18 cellular contexts compared by ENCODE assay signal in the genomic region with DNA sequence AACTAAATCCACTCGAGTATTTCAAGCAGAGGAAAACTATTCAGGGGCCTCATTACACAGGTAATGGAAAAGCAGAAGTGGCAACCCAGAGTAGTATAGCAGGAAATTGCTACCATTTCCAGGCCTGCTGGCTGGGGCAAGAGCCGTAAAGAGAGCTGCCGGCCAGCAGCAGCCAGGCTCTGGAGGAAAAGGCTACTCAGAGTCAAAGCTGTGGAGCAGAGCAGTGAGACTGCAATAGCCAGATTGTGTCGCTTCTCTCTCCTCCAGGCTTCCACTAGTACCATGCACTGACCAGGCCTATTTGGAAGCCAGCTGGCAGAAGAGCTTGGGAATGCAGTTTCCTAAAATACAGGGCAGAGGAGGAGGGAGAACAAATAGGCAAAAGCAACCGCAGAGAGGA.
DNase-seq lines count a peak whose midpoint lies in the region; ATAC-seq and TF ChIP-seq lines count a peak whose summit lies in the region.
"Had no signal": no experiment of that assay in that cellular context is flagged by ENCODE, and none has a peak within 500 bp of the region (broad histone marks: within the 10 kb centered on the region; RNA-seq: fewer than 3 reads in every experiment).

No MANE protein-coding gene starts in this region.

- H3K4me3 ChIP-seq in heart right ventricle, result no peak overlapping the region
- no peak overlapping the region for H3K4me3 ChIP-seq in upper lobe of left lung
- H3K4me3 ChIP-seq in right lobe of liver, result no peak overlapping the region
- H3K4me3 ChIP-seq: neural progenitor cell had no signal

- no peaks in the 10 kb centered on the region for H3K27me3 Mint-ChIP-seq in chondrocyte (ENCODE audit: low read depth)
- H3K27me3 Mint-ChIP-seq: activated CD8-positive, alpha-beta memory T cell treated with anti-CD3 and anti-CD28 coated beads, Interleukin-2, amount 10 ng/mL, durations not matched to agents 7 days and 5 days had no signal

- H3K36me3 Mint-ChIP-seq in chondrocyte (ENCODE audit: low read depth), result no peaks in the 10 kb centered on the region
- H3K36me3 Mint-ChIP-seq: activated CD8-positive, alpha-beta memory T cell treated with anti-CD3 and anti-CD28 coated beads, Interleukin-2, amount 10 ng/mL, durations not matched to agents 7 days and 5 days; neural progenitor cell had no signal

- H3K27ac Mint-ChIP-seq in chondrocyte (ENCODE audit: unreplicated experiment), result no peak overlapping the region
- H3K27ac Mint-ChIP-seq: activated CD8-positive, alpha-beta memory T cell treated with anti-CD3 and anti-CD28 coated beads, Interleukin-2, amount 10 ng/mL, durations not matched to agents 7 days and 5 days; neural progenitor cell had no signal

- DNase-seq in NCI-H1092 treated with DMSO at 0.1 percent for 48 hours (lab: John Stamatoyannopoulos, UW) (peak; percentile 4), NCI-H1092 (lab: John Stamatoyannopoulos, UW) (no peak), SKM-1 treated with dmso at 0.1 percent for 144 hours (lab: John Stamatoyannopoulos, UW; ENCODE audit: unreplicated experiment) (peak; percentile 87), heart right ventricle (peak; percentile 17 to 48), upper lobe of left lung (no peak), right lobe of liver (no peak), chondrocyte (ENCODE audit: low spot score) (no peak)
- DNase-seq: 8988T; activated CD8-positive, alpha-beta memory T cell treated with anti-CD3 and anti-CD28 coated beads, Interleukin-2, amount 10 ng/mL, durations not matched to agents 7 days and 5 days; activated gamma-delta T cell; NCI-H1417 treated with DMSO at 0.1 percent for 48 hours; NCI-H510A; retina; stimulated activated CD4-positive, alpha-beta T cell treated with anti-CD3 and anti-CD28 coated beads, Interleukin-2, amount 100 ng/mL, for 24 hours had no signal

- H3K9me3 ChIP-seq in heart right ventricle (no peaks in the 10 kb centered on the region), upper lobe of left lung (no peaks in the 10 kb centered on the region), right lobe of liver (no peaks in the 10 kb centered on the region)

- TF ChIP-seq EP300 in upper lobe of left lung (IDR thresholded peaks at IDR 0.05), result no peak

- 50 to 53% methylated on average over 5 of the region's 5 CpGs for WGBS in heart right ventricle, 2 donors
- WGBS in upper lobe of left lung, 2 donors, result 63 to 67% methylated on average over 5 of the region's 5 CpGs
- 74% methylated on average over 5 of the region's 5 CpGs for WGBS in right lobe of liver (ENCODE audit: insufficient coverage, low coverage, low lambda C conversion rate, missing lambda C conversion rate)

- no peaks in the 10 kb centered on the region for H3K9me3 Mint-ChIP-seq in chondrocyte (ENCODE audit: low read depth)

- peak overlapping the region in 4 of 10 donors; percentile 34 to 49 (median 42) for H3K27ac ChIP-seq in heart right ventricle
- no peak overlapping the region for H3K27ac ChIP-seq in upper lobe of left lung
- H3K27ac ChIP-seq in right lobe of liver, result no peak overlapping the region
- H3K27ac ChIP-seq: neural progenitor cell had no signal

- peaks cover 9% of the 10 kb centered on the region for H3K4me1 Mint-ChIP-seq in chondrocyte (ENCODE audit: low read depth)
- H3K4me1 Mint-ChIP-seq: activated CD8-positive, alpha-beta memory T cell treated with anti-CD3 and anti-CD28 coated beads, Interleukin-2, amount 10 ng/mL, durations not matched to agents 7 days and 5 days had no signal

- peak; percentile 46 to 96 (median 90) for ATAC-seq in heart right ventricle
- ATAC-seq in upper lobe of left lung (ENCODE audit: low FRiP score in 2 of 2), result peak; percentile 40 to 52
- no peak for ATAC-seq in right lobe of liver
- ATAC-seq in HG03342 (IDR thresholded peaks at IDR 0.05; ENCODE audit: unreplicated experiment), result no peak
- ATAC-seq: HCT116, SK-N-SH treated with all-trans-retinoic acid at 6 μM for 48 hours had no signal

- no peak for TF ChIP-seq CTCF in heart right ventricle (IDR thresholded peaks at IDR 0.05)
- no peak for TF ChIP-seq CTCF in upper lobe of left lung (IDR thresholded peaks at IDR 0.05)
- TF ChIP-seq CTCF in right lobe of liver (IDR thresholded peaks at IDR 0.05), result no peak
- TF ChIP-seq CTCF in chondrocyte (IDR thresholded peaks at IDR 0.05), result no peak

- H3K4me3 Mint-ChIP-seq in chondrocyte (ENCODE audit: unreplicated experiment), result no peak overlapping the region
- H3K4me3 Mint-ChIP-seq: activated CD8-positive, alpha-beta memory T cell treated with anti-CD3 and anti-CD28 coated beads, Interleukin-2, amount 10 ng/mL, durations not matched to agents 7 days and 5 days; neural progenitor cell had no signal

- H3K27me3 ChIP-seq in heart right ventricle (no peaks in the 10 kb centered on the region), upper lobe of left lung (no peaks in the 10 kb centered on the region), right lobe of liver (no peaks in the 10 kb centered on the region)
- H3K27me3 ChIP-seq: neural progenitor cell had no signal

- no peaks in the 10 kb centered on the region for H3K36me3 ChIP-seq in heart right ventricle
- no peaks in the 10 kb centered on the region for H3K36me3 ChIP-seq in upper lobe of left lung
- H3K36me3 ChIP-seq in right lobe of liver, result no peaks in the 10 kb centered on the region
- H3K36me3 ChIP-seq: neural progenitor cell had no signal

- H3K4me1 ChIP-seq in heart right ventricle (peaks cover 0 to 26% (median 12%) of the 10 kb centered on the region in 9 donors), upper lobe of left lung (peaks cover 0 to 7% (median 2%) of the 10 kb centered on the region in 4 donors), right lobe of liver (no peaks in the 10 kb centered on the region)

- intact Hi-C loops in heart right ventricle (cut with DNase I) (no loop called here), right lobe of liver (cut with DNase I) (no loop called here)

- TF ChIP-seq POLR2A in upper lobe of left lung (IDR thresholded peaks at IDR 0.05) (no peak), right lobe of liver (IDR thresholded peaks at IDR 0.05) (no peak)

Comparison
In these comparisons a context has a peak if more than half of its experiments do, and no peak if none do; other contexts are left out.
1. DNase-seq: peak in NCI-H1092 treated with DMSO at 0.1 percent for 48 hours (single experiment), SKM-1 treated with dmso at 0.1 percent for 144 hours (single experiment) and heart right ventricle (2 of 2); none in NCI-H1092 (single experiment), upper lobe of left lung (0 of 2), right lobe of liver (0 of 3) and chondrocyte (single experiment).
2. ATAC-seq: peak in heart right ventricle (8 of 8) and upper lobe of left lung (2 of 2); none in right lobe of liver (0 of 4) and HG03342 (single experiment).